11 cellular contexts compared by ENCODE assay signal in genomic region chr10:70144372-70145110, GRCh38. TPM values are rescaled to one million over a fixed set of nuclear protein-coding genes. Genes with fewer than 3 reads are reported as not detected.
A peak's percentile ranks its signal among the peaks of the same experiment; 100 is the strongest.
DNase-seq lines count a peak whose midpoint lies in the region; ATAC-seq, FAIRE-seq and TF ChIP-seq lines count a peak whose summit lies in the region.
"Had no signal": no experiment of that assay in that cellular context is flagged by ENCODE, and none has a peak within 500 bp of the region (broad histone marks: within the 10 kb centered on the region; RNA-seq: fewer than 3 reads in every experiment).

No MANE protein-coding gene starts in this region.

- no peak overlapping the region for H2BK5ac ChIP-seq in trophoblast cell (ENCODE audit: low read depth, low read length, poor library complexity)

- DNase-seq in GM12891 (ENCODE audit: insufficient read length, low spot score) (no peak), PC-9 (no peak), endothelial cell of umbilical vein (ENCODE audit: low read depth, low spot score) (no peak), trophoblast cell (no peak), ecto neural progenitor cell (ENCODE audit: low spot score) (no peak), NCI-H1092 (lab: John Stamatoyannopoulos, UW) (no peak), NCI-H510A (lab: John Stamatoyannopoulos, UW) (no peak)
- DNase-seq: SHP77 treated with DMSO at 0.1 percent for 48 hours had no signal

- no peak overlapping the region; the same call in 1 of the 2 replicates for H2AFZ ChIP-seq in PC-9
- H2AFZ ChIP-seq in endothelial cell of umbilical vein (ENCODE audit: low read depth, low read length): no peak overlapping the region
- H2AFZ ChIP-seq in trophoblast cell (ENCODE audit: insufficient read depth, low read length, poor library complexity): no peak overlapping the region

- H3K36me3 ChIP-seq in PC-9 (ENCODE audit: low read depth): no peaks in the 10 kb centered on the region
- peaks cover 0 to 3% of the 10 kb centered on the region in 2 experiments for H3K36me3 ChIP-seq in endothelial cell of umbilical vein (ENCODE audit: control insufficient read depth in 2 of 2, extremely low read depth in 1 of 2, insufficient read depth in 2 of 2, low read length in 2 of 2)
- peaks cover 4 to 12% of the 10 kb centered on the region in 2 experiments for H3K36me3 ChIP-seq in trophoblast cell (ENCODE audit: control insufficient read depth in 1 of 2, insufficient read depth in 2 of 2, low read length in 2 of 2)

- POLR2A ChIA-PET in PC-9 (lab: Charles Lee; ENCODE audit: unreplicated experiment) (no interaction called here), endothelial cell of umbilical vein (lab: Charles Lee) (interaction anchor here (1.0 kb wide), 1 partner anchor 26 kb away, joined by 4 read pairs; the partner anchor contains the start of gene SAR1A)

- H3K9me1 ChIP-seq in endothelial cell of umbilical vein (replicated peaks; ENCODE audit: control insufficient read depth, extremely low read depth, insufficient read depth, low read length): no peaks in the 10 kb centered on the region

- H3K27me3 ChIP-seq in PC-9 (ENCODE audit: insufficient read depth, low read depth): no peaks in the 10 kb centered on the region
- H3K27me3 ChIP-seq in endothelial cell of umbilical vein (ENCODE audit: control insufficient read depth in 2 of 2, insufficient read depth in 2 of 2, low read length in 2 of 2): no peaks in the 10 kb centered on the region
- H3K27me3 ChIP-seq in trophoblast cell (ENCODE audit: insufficient read depth, low read length): no peaks in the 10 kb centered on the region
- H3K27me3 ChIP-seq: body of pancreas, thyroid gland had no signal

- H3K4me2 ChIP-seq in PC-9 (peak overlapping the region; percentile 99), endothelial cell of umbilical vein (ENCODE audit: insufficient read depth, low read length) (peak overlapping the region; percentile 55), trophoblast cell (ENCODE audit: low read length) (peak overlapping the region; percentile 94)

- no peak overlapping the region for H4K12ac ChIP-seq in trophoblast cell (ENCODE audit: low read depth, low read length)

- dilution Hi-C loops in endothelial cell of umbilical vein (cut with MboI; ENCODE audit: extremely low pct_ligation_motif_present, low sequenced_read_pairs): no loop called here

- BruUV-seq in PC-9 (replicated peaks; lab: Mats Ljungman, UMichigan) (TSS peak; percentile 25), endothelial cell of umbilical vein (replicated peaks; lab: Mats Ljungman, UMichigan) (no TSS peak)

- TF ChIP-seq POLR2A in GM12891 (IDR thresholded peaks at IDR 0.05; ENCODE audit: low read depth, low read length): no peak
- TF ChIP-seq POLR2A in endothelial cell of umbilical vein (IDR thresholded peaks at IDR 0.05; ENCODE audit: low read depth, low read length): no peak

- H3K18ac ChIP-seq in trophoblast cell (ENCODE audit: low read length): no peak overlapping the region

- H3F3A ChIP-seq in PC-9 (ENCODE audit: insufficient read depth, low read depth): peaks cover 31% of the 10 kb centered on the region

- intact Hi-C loops in PC-9 (cut with micrococcal nuclease; ENCODE audit: unreplicated experiment) (loop anchor here (10.0 kb wide), 1 partner anchor 220 kb away; no protein-coding TSS in a partner anchor), endothelial cell of umbilical vein (cut with micrococcal nuclease) (loop anchor here (5.0 kb wide), 3 partner anchors 58 to 238 kb away; partner anchors contain the start of genes LRRC20 and PPA1)

- no peak overlapping the region for H4K91ac ChIP-seq in trophoblast cell (ENCODE audit: low read depth, low read length)

- H3K27ac ChIP-seq in PC-9: no peak overlapping the region
- no peak overlapping the region for H3K27ac ChIP-seq in endothelial cell of umbilical vein (ENCODE audit: insufficient read depth, low read depth, low read length)
- H3K27ac ChIP-seq in trophoblast cell (ENCODE audit: low read depth, low read length): no peak overlapping the region

- CTCF ChIA-PET in PC-9 (lab: Charles Lee) (interaction anchor here (0.6 kb wide), 1 partner anchor 26 kb away, joined by 4 read pairs; the partner anchor contains the start of gene SAR1A), endothelial cell of umbilical vein (lab: Charles Lee) (interaction anchor here (0.7 to 3.4 kb wide), 3 partner anchors 26 to 358 kb away, joined by 3 to 95 read pairs (median 29); partner anchors contain the start of gene SAR1A)

- WGBS in trophoblast cell (ENCODE audit: extremely low coverage, insufficient coverage, insufficient read length): no CpG with 5 or more reads among the region's 18 CpGs

- H3K79me2 ChIP-seq in PC-9 (ENCODE audit: low read depth) (peaks cover 28% of the 10 kb centered on the region), endothelial cell of umbilical vein (ENCODE audit: control insufficient read depth, insufficient read depth, low read length) (peaks cover 4% of the 10 kb centered on the region), trophoblast cell (ENCODE audit: control insufficient read depth, insufficient read depth, low read length, poor library complexity) (peaks cover 8% of the 10 kb centered on the region)

- no peak overlapping the region for H2AK5ac ChIP-seq in trophoblast cell (ENCODE audit: low read length)

- no peak overlapping the region for H2BK120ac ChIP-seq in trophoblast cell (ENCODE audit: insufficient read depth, low read length, poor library complexity)

- peak; percentile 52 for FAIRE-seq in GM12891 (lab: Jason Lieb, UNC)
- FAIRE-seq in endothelial cell of umbilical vein (lab: Jason Lieb, UNC): no peak

- H3K79me1 ChIP-seq in trophoblast cell (ENCODE audit: low read length): peaks cover 11% of the 10 kb centered on the region

- no peaks in the 10 kb centered on the region; the same call in 1 of the 2 replicates for H4K20me1 ChIP-seq in PC-9 (ENCODE audit: insufficient read depth)
- no peaks in the 10 kb centered on the region for H4K20me1 ChIP-seq in endothelial cell of umbilical vein (replicated peaks; ENCODE audit: control insufficient read depth, extremely low read depth, insufficient read depth, low read length)

- H2BK12ac ChIP-seq in trophoblast cell (ENCODE audit: low read length): no peak overlapping the region

- H3K4me3 ChIP-seq in PC-9 (peak overlapping the region; percentile 84), endothelial cell of umbilical vein (replicated peaks in 1 of 3; ENCODE audit: insufficient read depth in 1 of 3, low read depth in 1 of 3, low read length in 3 of 3) (peak overlapping the region in 1 of 3 experiments; percentile 64), trophoblast cell (ENCODE audit: low read depth, low read length) (no peak overlapping the region)

- no peak overlapping the region for H3K14ac ChIP-seq in trophoblast cell (ENCODE audit: low read length)

- TF ChIP-seq CTCF in PC-9 (conservative IDR thresholded peaks at IDR 0.05) (no peak), endothelial cell of umbilical vein (IDR thresholded peaks at IDR 0.05; ENCODE audit: extremely low read depth in 1 of 2, insufficient read depth in 1 of 2, low read depth in 1 of 2, low read length in 2 of 2) (no peak)

- no peak overlapping the region for H3K9ac ChIP-seq in endothelial cell of umbilical vein (replicated peaks; ENCODE audit: extremely low read depth, insufficient read depth, low read length)
- H3K9ac ChIP-seq in trophoblast cell (ENCODE audit: low read length): no peak overlapping the region

- H4K8ac ChIP-seq in trophoblast cell (ENCODE audit: low read depth, low read length): no peak overlapping the region

- H3K4me1 ChIP-seq in PC-9 (replicated peaks; ENCODE audit: insufficient read depth) (peaks cover 15% of the 10 kb centered on the region), endothelial cell of umbilical vein (ENCODE audit: control insufficient read depth, extremely low read depth, insufficient read depth, low read length) (peaks cover 11% of the 10 kb centered on the region), trophoblast cell (ENCODE audit: control insufficient read depth in 1 of 2, insufficient read depth in 2 of 2, low read length in 2 of 2) (peaks cover 5 to 6% of the 10 kb centered on the region in 2 experiments)

- no peaks in the 10 kb centered on the region for H3K9me2 ChIP-seq in PC-9 (ENCODE audit: insufficient read depth)

- H3K9me3 ChIP-seq in PC-9 (ENCODE audit: insufficient read depth, low read depth) (no peaks in the 10 kb centered on the region), endothelial cell of umbilical vein (replicated peaks; ENCODE audit: control insufficient read depth, insufficient read depth, low read length) (no peaks in the 10 kb centered on the region), trophoblast cell (ENCODE audit: insufficient read depth, low read depth, low read length) (no peaks in the 10 kb centered on the region)
- H3K9me3 ChIP-seq: body of pancreas, thyroid gland had no signal

- no peak overlapping the region for H3K4ac ChIP-seq in trophoblast cell (ENCODE audit: low read depth, low read length)

- no peak overlapping the region for H3K23ac ChIP-seq in trophoblast cell (ENCODE audit: low read length)

- no peak for ATAC-seq in HG02852 (IDR thresholded peaks at IDR 0.05; ENCODE audit: unreplicated experiment)

RNA-seq across cellular contexts. Expression of gene TYSND1, which starts 2.0 kb away (rescaled TPM):
- 8.0 TPM for polyA plus RNA-seq in GM12891 (2012; ENCODE audit: low read depth, missing spikeins)
- 28.0 and 33.5 TPM in 2 replicates for total RNA-seq in PC-9 (2021)
- 6.7 and 7.8 TPM in 2 replicates for total RNA-seq in endothelial cell of umbilical vein
- polyA plus RNA-seq in endothelial cell of umbilical vein: 5.1 and 5.9 TPM in 2 replicates
- 3.5 and 3.9 TPM in 2 replicates for polyA plus RNA-seq in endothelial cell of umbilical vein (2011; cell fraction: cytosol; rRNA removed)
- 11.1 and 11.4 TPM in 2 replicates for polyA plus RNA-seq in endothelial cell of umbilical vein (2011; cell fraction: nucleus; rRNA removed)
- polyA plus RNA-seq in endothelial cell of umbilical vein (2012): 5.7 and 7.2 TPM in 2 replicates
- 3.7 and 5.0 TPM in 2 replicates for polyA minus RNA-seq in endothelial cell of umbilical vein
- 11.6 TPM for polyA minus RNA-seq in endothelial cell of umbilical vein (2011; cell fraction: cytosol; rRNA and poly(A)+ RNA removed)
- polyA minus RNA-seq in endothelial cell of umbilical vein (2011; cell fraction: nucleus; rRNA and poly(A)+ RNA removed): 3.1 and 3.8 TPM in 2 replicates
- polyA plus RNA-seq in trophoblast cell (2013): 3.7 TPM in 2 replicates

RNA-seq across cellular contexts. Expression of gene AIFM2, which starts 11.9 kb away (rescaled TPM):
- 10.8 TPM for polyA plus RNA-seq in GM12891 (2012; ENCODE audit: low read depth, missing spikeins)
- total RNA-seq in PC-9 (2021): 40.3 and 47.0 TPM in 2 replicates
- 6.6 and 8.7 TPM in 2 replicates for total RNA-seq in endothelial cell of umbilical vein
- 6.6 and 6.9 TPM in 2 replicates for polyA plus RNA-seq in endothelial cell of umbilical vein
- polyA plus RNA-seq in endothelial cell of umbilical vein (2011; cell fraction: cytosol; rRNA removed): 6.2 and 6.3 TPM in 2 replicates
- 6.4 and 7.0 TPM in 2 replicates for polyA plus RNA-seq in endothelial cell of umbilical vein (2011; cell fraction: nucleus; rRNA removed)
- 7.6 and 9.3 TPM in 2 replicates for polyA plus RNA-seq in endothelial cell of umbilical vein (2012)
- 5.4 and 5.8 TPM in 2 replicates for polyA minus RNA-seq in endothelial cell of umbilical vein
- 10.9 TPM for polyA minus RNA-seq in endothelial cell of umbilical vein (2011; cell fraction: cytosol; rRNA and poly(A)+ RNA removed)
- 2.8 and 2.9 TPM in 2 replicates for polyA minus RNA-seq in endothelial cell of umbilical vein (2011; cell fraction: nucleus; rRNA and poly(A)+ RNA removed)
- polyA plus RNA-seq in trophoblast cell (2013): 1.2 and 1.3 TPM in 2 replicates

RNA-seq across cellular contexts. Expression of gene SAR1A, which starts 25.8 kb away (rescaled TPM):
- polyA plus RNA-seq in GM12891 (2012; ENCODE audit: low read depth, missing spikeins): 24.1 TPM
- total RNA-seq in PC-9 (2021) (80.3 and 124 TPM in 2 replicates), endothelial cell of umbilical vein (116 and 130 TPM in 2 replicates)
- 27.3 and 33.2 TPM in 2 replicates for polyA plus RNA-seq in endothelial cell of umbilical vein
- 35.9 and 36.7 TPM in 2 replicates for polyA plus RNA-seq in endothelial cell of umbilical vein (2011; cell fraction: cytosol; rRNA removed)
- polyA plus RNA-seq in endothelial cell of umbilical vein (2011; cell fraction: nucleus; rRNA removed): 45.5 and 53.4 TPM in 2 replicates
- 73.0 and 76.9 TPM in 2 replicates for polyA plus RNA-seq in endothelial cell of umbilical vein (2012)
- polyA minus RNA-seq in endothelial cell of umbilical vein: 155 and 167 TPM in 2 replicates
- 54.3 TPM for polyA minus RNA-seq in endothelial cell of umbilical vein (2011; cell fraction: cytosol; rRNA and poly(A)+ RNA removed)
- polyA minus RNA-seq in endothelial cell of umbilical vein (2011; cell fraction: nucleus; rRNA and poly(A)+ RNA removed): 40.1 and 64.0 TPM in 2 replicates
- 131 and 137 TPM in 2 replicates for polyA plus RNA-seq in trophoblast cell (2013)
